ENCODE assay signal across 1 cellular context in the genomic region with DNA sequence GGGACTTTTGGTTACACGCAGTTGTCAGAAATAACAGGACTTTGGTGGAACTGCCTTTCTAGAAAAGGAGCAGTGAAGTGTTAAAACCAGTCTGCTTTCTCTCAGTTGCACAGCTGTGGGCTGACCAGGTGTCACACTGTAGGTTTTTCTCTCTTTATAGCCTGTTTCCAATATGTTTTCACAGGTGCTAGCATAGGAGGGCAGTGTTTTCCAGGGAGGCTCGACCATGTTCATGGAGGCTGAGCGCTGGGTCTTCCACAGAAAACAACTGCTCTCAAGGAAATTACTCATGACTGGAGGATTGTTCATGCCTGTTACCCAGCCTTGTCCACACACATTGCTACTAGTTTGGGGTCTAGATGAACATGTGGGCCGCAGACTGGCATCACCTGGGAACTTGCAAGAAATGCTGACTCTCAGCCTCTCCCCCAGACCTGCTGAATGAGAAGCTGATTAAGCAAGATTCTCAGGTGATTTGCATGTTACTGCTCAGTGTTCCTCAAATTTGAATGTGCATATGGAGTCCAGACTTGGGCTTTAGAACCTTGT.
TF ChIP-seq lines count a peak whose summit lies in the region.

No MANE protein-coding gene starts in this region.

TF ChIP-seq in GM12878, 131 proteins besides CTCF, POLR2A, EP300 and RAD21 (continued from another document and continues in another):
- TF ChIP-seq, protein P1, sequence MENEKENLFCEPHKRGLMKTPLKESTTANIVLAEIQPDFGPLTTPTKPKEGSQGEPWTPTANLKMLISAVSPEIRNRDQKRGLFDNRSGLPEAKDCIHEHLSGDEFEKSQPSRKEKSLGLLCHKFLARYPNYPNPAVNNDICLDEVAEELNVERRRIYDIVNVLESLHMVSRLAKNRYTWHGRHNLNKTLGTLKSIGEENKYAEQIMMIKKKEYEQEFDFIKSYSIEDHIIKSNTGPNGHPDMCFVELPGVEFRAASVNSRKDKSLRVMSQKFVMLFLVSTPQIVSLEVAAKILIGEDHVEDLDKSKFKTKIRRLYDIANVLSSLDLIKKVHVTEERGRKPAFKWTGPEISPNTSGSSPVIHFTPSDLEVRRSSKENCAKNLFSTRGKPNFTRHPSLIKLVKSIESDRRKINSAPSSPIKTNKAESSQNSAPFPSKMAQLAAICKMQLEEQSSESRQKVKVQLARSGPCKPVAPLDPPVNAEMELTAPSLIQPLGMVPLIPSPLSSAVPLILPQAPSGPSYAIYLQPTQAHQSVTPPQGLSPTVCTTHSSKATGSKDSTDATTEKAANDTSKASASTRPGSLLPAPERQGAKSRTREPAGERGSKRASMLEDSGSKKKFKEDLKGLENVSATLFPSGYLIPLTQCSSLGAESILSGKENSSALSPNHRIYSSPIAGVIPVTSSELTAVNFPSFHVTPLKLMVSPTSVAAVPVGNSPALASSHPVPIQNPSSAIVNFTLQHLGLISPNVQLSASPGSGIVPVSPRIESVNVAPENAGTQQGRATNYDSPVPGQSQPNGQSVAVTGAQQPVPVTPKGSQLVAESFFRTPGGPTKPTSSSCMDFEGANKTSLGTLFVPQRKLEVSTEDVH (IDR thresholded peaks at IDR 0.05; ENCODE audit: low read depth, partially characterized antibody), result no peak
- TF ChIP-seq, protein P2, sequence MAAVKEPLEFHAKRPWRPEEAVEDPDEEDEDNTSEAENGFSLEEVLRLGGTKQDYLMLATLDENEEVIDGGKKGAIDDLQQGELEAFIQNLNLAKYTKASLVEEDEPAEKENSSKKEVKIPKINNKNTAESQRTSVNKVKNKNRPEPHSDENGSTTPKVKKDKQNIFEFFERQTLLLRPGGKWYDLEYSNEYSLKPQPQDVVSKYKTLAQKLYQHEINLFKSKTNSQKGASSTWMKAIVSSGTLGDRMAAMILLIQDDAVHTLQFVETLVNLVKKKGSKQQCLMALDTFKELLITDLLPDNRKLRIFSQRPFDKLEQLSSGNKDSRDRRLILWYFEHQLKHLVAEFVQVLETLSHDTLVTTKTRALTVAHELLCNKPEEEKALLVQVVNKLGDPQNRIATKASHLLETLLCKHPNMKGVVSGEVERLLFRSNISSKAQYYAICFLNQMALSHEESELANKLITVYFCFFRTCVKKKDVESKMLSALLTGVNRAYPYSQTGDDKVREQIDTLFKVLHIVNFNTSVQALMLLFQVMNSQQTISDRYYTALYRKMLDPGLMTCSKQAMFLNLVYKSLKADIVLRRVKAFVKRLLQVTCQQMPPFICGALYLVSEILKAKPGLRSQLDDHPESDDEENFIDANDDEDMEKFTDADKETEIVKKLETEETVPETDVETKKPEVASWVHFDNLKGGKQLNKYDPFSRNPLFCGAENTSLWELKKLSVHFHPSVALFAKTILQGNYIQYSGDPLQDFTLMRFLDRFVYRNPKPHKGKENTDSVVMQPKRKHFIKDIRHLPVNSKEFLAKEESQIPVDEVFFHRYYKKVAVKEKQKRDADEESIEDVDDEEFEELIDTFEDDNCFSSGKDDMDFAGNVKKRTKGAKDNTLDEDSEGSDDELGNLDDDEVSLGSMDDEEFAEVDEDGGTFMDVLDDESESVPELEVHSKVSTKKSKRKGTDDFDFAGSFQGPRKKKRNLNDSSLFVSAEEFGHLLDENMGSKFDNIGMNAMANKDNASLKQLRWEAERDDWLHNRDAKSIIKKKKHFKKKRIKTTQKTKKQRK (IDR thresholded peaks at IDR 0.05; ENCODE audit: low read depth, low read length), result no peak
- TF ChIP-seq, protein P3, sequence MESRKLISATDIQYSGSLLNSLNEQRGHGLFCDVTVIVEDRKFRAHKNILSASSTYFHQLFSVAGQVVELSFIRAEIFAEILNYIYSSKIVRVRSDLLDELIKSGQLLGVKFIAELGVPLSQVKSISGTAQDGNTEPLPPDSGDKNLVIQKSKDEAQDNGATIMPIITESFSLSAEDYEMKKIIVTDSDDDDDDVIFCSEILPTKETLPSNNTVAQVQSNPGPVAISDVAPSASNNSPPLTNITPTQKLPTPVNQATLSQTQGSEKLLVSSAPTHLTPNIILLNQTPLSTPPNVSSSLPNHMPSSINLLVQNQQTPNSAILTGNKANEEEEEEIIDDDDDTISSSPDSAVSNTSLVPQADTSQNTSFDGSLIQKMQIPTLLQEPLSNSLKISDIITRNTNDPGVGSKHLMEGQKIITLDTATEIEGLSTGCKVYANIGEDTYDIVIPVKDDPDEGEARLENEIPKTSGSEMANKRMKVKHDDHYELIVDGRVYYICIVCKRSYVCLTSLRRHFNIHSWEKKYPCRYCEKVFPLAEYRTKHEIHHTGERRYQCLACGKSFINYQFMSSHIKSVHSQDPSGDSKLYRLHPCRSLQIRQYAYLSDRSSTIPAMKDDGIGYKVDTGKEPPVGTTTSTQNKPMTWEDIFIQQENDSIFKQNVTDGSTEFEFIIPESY (IDR thresholded peaks at IDR 0.05), result no peak
- no peak for TF ChIP-seq SUZ12 (IDR thresholded peaks at IDR 0.05; ENCODE audit: unreplicated experiment)
- no peak for TF ChIP-seq RBBP5 (conservative IDR thresholded peaks at IDR 0.05)
- 0 out of 2 replicates have a peak, but pooled peaks have one; percentile 57 for TF ChIP-seq MEF2A (IDR thresholded peaks at IDR 0.05; ENCODE audit: insufficient read depth, low read depth, low read length)
- no peak for TF ChIP-seq NR2C2 (IDR thresholded peaks at IDR 0.05; ENCODE audit: borderline replicate concordance, control insufficient read depth, insufficient read length, low read depth)
- 0 out of 2 replicates have a peak, but pooled peaks have one; percentile 18 for TF ChIP-seq CREM (IDR thresholded peaks at IDR 0.05; ENCODE audit: low read depth)
- TF ChIP-seq KLF5 (IDR thresholded peaks at IDR 0.05; ENCODE audit: partially characterized antibody), result no peak
- TF ChIP-seq FOXK2 (IDR thresholded peaks at IDR 0.05), result no peak
- TF ChIP-seq BHLHE40 (IDR thresholded peaks at IDR 0.05; ENCODE audit: borderline replicate concordance in 1 of 2, low read depth in 2 of 2, low read length in 1 of 2), result 0 out of 4 replicates have a peak, but pooled peaks of 1 of the 2 experiments have one; percentile 36
- peak; percentile 78 for TF ChIP-seq NFIC (IDR thresholded peaks at IDR 0.05; ENCODE audit: low read depth, low read length)
- TF ChIP-seq MXI1 (IDR thresholded peaks at IDR 0.05; ENCODE audit: low read depth, low read length), result no peak; the same call in 1 of the 2 replicates
- no peak for TF ChIP-seq GABPA (IDR thresholded peaks at IDR 0.05; ENCODE audit: low read depth)
- TF ChIP-seq, protein P4, sequence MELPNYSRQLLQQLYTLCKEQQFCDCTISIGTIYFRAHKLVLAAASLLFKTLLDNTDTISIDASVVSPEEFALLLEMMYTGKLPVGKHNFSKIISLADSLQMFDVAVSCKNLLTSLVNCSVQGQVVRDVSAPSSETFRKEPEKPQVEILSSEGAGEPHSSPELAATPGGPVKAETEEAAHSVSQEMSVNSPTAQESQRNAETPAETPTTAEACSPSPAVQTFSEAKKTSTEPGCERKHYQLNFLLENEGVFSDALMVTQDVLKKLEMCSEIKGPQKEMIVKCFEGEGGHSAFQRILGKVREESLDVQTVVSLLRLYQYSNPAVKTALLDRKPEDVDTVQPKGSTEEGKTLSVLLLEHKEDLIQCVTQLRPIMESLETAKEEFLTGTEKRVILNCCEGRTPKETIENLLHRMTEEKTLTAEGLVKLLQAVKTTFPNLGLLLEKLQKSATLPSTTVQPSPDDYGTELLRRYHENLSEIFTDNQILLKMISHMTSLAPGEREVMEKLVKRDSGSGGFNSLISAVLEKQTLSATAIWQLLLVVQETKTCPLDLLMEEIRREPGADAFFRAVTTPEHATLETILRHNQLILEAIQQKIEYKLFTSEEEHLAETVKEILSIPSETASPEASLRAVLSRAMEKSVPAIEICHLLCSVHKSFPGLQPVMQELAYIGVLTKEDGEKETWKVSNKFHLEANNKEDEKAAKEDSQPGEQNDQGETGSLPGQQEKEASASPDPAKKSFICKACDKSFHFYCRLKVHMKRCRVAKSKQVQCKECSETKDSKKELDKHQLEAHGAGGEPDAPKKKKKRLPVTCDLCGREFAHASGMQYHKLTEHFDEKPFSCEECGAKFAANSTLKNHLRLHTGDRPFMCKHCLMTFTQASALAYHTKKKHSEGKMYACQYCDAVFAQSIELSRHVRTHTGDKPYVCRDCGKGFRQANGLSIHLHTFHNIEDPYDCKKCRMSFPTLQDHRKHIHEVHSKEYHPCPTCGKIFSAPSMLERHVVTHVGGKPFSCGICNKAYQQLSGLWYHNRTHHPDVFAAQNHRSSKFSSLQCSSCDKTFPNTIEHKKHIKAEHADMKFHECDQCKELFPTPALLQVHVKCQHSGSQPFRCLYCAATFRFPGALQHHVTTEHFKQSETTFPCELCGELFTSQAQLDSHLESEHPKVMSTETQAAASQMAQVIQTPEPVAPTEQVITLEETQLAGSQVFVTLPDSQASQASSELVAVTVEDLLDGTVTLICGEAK (IDR thresholded peaks at IDR 0.05; ENCODE audit: borderline replicate concordance), result no peak
- no peak for TF ChIP-seq NBN (IDR thresholded peaks at IDR 0.05)
- no peak for TF ChIP-seq YY1 (IDR thresholded peaks at IDR 0.05; ENCODE audit: low read depth, low read length)
- no peak for TF ChIP-seq BMI1 (IDR thresholded peaks at IDR 0.05; ENCODE audit: borderline replicate concordance)
- no peak for TF ChIP-seq TCF7 (IDR thresholded peaks at IDR 0.05; ENCODE audit: borderline replicate concordance)
- peak; percentile 77 to 79 for TF ChIP-seq IKZF2 (IDR thresholded peaks at IDR 0.05)
- TF ChIP-seq RFX5 (IDR thresholded peaks at IDR 0.05; ENCODE audit: low read depth, low read length), result no peak
- no peak for TF ChIP-seq CBFB (IDR thresholded peaks at IDR 0.05; ENCODE audit: low read depth)
- TF ChIP-seq STAT3 (IDR thresholded peaks at IDR 0.05; ENCODE audit: low read depth, low read length), result no peak
- TF ChIP-seq FOXM1 (IDR thresholded peaks at IDR 0.05; ENCODE audit: low read depth, low read length), result peak; percentile 59; the same call in 1 of the 2 replicates
- no peak for TF ChIP-seq MEF2B (IDR thresholded peaks at IDR 0.05; ENCODE audit: partially characterized antibody, poor library complexity, severe bottlenecking)
- peak; percentile 76 for TF ChIP-seq IKZF1 (conservative IDR thresholded peaks at IDR 0.05)
- no peak for TF ChIP-seq ZSCAN29 (IDR thresholded peaks at IDR 0.05)
- TF ChIP-seq GATAD2B (conservative IDR thresholded peaks at IDR 0.05; ENCODE audit: low read depth), result no peak; the same call in 1 of the 2 replicates
- TF ChIP-seq, protein P5, sequence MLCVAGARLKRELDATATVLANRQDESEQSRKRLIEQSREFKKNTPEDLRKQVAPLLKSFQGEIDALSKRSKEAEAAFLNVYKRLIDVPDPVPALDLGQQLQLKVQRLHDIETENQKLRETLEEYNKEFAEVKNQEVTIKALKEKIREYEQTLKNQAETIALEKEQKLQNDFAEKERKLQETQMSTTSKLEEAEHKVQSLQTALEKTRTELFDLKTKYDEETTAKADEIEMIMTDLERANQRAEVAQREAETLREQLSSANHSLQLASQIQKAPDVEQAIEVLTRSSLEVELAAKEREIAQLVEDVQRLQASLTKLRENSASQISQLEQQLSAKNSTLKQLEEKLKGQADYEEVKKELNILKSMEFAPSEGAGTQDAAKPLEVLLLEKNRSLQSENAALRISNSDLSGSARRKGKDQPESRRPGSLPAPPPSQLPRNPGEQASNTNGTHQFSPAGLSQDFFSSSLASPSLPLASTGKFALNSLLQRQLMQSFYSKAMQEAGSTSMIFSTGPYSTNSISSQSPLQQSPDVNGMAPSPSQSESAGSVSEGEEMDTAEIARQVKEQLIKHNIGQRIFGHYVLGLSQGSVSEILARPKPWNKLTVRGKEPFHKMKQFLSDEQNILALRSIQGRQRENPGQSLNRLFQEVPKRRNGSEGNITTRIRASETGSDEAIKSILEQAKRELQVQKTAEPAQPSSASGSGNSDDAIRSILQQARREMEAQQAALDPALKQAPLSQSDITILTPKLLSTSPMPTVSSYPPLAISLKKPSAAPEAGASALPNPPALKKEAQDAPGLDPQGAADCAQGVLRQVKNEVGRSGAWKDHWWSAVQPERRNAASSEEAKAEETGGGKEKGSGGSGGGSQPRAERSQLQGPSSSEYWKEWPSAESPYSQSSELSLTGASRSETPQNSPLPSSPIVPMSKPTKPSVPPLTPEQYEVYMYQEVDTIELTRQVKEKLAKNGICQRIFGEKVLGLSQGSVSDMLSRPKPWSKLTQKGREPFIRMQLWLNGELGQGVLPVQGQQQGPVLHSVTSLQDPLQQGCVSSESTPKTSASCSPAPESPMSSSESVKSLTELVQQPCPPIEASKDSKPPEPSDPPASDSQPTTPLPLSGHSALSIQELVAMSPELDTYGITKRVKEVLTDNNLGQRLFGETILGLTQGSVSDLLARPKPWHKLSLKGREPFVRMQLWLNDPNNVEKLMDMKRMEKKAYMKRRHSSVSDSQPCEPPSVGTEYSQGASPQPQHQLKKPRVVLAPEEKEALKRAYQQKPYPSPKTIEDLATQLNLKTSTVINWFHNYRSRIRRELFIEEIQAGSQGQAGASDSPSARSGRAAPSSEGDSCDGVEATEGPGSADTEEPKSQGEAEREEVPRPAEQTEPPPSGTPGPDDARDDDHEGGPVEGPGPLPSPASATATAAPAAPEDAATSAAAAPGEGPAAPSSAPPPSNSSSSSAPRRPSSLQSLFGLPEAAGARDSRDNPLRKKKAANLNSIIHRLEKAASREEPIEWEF (IDR thresholded peaks at IDR 0.05; ENCODE audit: insufficient replicate concordance, low read depth, low read length), result no peak
- no peak for TF ChIP-seq HDGF (IDR thresholded peaks at IDR 0.05)
- peak; percentile 95 for TF ChIP-seq TCF12 (IDR thresholded peaks at IDR 0.05; ENCODE audit: low read depth, low read length)
- no peak for TF ChIP-seq NR2F1 (conservative IDR thresholded peaks at IDR 0.05)
- no peak for TF ChIP-seq BRCA1 (IDR thresholded peaks at IDR 0.05; ENCODE audit: low read depth, low read length)
- TF ChIP-seq BCL11A (IDR thresholded peaks at IDR 0.05; ENCODE audit: low read depth, low read length), result no peak
- TF ChIP-seq, protein P6, sequence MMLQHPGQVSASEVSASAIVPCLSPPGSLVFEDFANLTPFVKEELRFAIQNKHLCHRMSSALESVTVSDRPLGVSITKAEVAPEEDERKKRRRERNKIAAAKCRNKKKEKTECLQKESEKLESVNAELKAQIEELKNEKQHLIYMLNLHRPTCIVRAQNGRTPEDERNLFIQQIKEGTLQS (IDR thresholded peaks at IDR 0.05; ENCODE audit: borderline replicate concordance, extremely low read depth, low read depth, low read length), result no peak
- TF ChIP-seq, protein P7, sequence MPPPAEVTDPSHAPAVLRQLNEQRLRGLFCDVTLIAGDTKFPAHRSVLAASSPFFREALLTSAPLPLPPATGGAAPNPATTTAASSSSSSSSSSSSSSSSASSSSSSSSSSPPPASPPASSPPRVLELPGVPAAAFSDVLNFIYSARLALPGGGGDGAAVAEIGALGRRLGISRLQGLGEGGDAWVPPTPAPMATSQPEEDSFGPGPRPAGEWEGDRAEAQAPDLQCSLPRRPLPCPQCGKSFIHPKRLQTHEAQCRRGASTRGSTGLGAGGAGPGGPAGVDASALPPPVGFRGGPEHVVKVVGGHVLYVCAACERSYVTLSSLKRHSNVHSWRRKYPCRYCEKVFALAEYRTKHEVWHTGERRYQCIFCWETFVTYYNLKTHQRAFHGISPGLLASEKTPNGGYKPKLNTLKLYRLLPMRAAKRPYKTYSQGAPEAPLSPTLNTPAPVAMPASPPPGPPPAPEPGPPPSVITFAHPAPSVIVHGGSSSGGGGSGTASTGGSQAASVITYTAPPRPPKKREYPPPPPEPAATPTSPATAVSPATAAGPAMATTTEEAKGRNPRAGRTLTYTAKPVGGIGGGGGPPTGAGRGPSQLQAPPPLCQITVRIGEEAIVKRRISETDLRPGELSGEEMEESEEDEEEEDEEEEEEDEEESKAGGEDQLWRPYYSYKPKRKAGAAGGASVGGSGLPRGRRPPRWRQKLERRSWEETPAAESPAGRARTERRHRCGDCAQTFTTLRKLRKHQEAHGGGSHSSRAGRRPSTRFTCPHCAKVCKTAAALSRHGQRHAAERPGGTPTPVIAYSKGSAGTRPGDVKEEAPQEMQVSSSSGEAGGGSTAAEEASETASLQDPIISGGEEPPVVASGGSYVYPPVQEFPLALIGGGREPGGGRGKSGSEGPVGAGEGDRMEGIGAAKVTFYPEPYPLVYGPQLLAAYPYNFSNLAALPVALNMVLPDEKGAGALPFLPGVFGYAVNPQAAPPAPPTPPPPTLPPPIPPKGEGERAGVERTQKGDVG (CRISPR knock-in tag; IDR thresholded peaks at IDR 0.05), result no peak
- TF ChIP-seq ATF7 (IDR thresholded peaks at IDR 0.05; ENCODE audit: low read depth), result no peak
